10 cellular contexts compared by ENCODE assay signal in the genomic region with DNA sequence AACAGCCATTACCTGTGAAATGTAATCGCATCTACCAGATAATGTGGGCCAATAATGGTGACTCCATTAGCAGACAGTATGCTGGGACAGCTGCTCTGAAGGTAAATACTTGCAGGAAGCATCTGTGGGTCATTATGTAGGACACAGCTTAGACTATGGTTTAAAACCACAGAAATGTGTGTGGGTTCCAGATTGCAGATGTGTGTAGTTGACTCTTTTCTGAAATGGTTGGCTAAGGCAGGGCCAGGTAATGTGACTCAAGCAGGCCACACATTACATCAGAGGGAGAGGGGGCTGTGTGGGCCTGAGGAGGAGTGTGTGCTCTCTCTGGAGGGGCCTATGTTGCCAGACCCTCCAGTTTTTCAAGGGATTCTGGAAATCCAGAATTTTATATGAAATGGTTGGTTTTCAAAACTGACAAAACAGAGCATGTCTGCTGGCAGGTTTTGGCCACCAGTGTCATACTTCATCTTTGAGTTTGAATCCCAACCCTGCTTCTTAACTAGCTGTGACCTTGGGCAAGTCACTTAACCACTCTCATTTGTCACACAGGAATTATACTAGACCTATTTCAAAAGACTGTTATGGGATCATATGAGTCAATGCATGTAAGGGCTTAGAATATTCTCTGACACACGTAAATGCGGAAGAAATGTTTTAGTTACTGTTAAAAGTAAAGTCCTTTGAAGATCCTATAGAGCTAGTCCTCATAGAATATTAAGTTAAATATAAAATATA.
DNase-seq lines count a peak whose midpoint lies in the region; ATAC-seq and TF ChIP-seq lines count a peak whose summit lies in the region.
"Had no signal": no experiment of that assay in that cellular context is flagged by ENCODE, and none has a peak within 500 bp of the region (broad histone marks: within the 10 kb centered on the region; RNA-seq: fewer than 3 reads in every experiment).

No MANE protein-coding gene starts in this region.

- POLR2A ChIA-PET in HEK293 (lab: Yijun Ruan, JAX) = no interaction called here

- H3K36me3 Mint-ChIP-seq in activated T-helper 1 cell treated with anti-CD3 and anti-CD28 coated beads, Interleukin-12 subunit alpha, Interleukin-12 subunit beta, Interleukin-2, Interleukin-4 antibody, amounts not matched to agents 30 ng/mL and 10 ng/mL and 1 ng/mL, durations not matched to agents 14 hours and 24 hours and 36 hours (ENCODE audit: low read depth) = peaks cover 5% of the 10 kb centered on the region

- no peaks in the 10 kb centered on the region for H3K9me3 Mint-ChIP-seq in activated T-helper 1 cell treated with anti-CD3 and anti-CD28 coated beads, Interleukin-12 subunit alpha, Interleukin-12 subunit beta, Interleukin-2, Interleukin-4 antibody, amounts not matched to agents 30 ng/mL and 10 ng/mL and 1 ng/mL, durations not matched to agents 14 hours and 24 hours and 36 hours

- intact Hi-C loops in activated T-helper 1 cell treated with anti-CD3 and anti-CD28 coated beads, Interleukin-12 subunit alpha, Interleukin-12 subunit beta, Interleukin-2, Interleukin-4 antibody, amounts not matched to agents 30 ng/mL and 10 ng/mL and 1 ng/mL, durations not matched to agents 14 hours and 24 hours and 36 hours (cut with micrococcal nuclease) = no loop called here
- intact Hi-C loops in gastrocnemius medialis (cut with DNase I; ENCODE audit: low total_unique reads) = no loop called here

- CTCF ChIA-PET in HEK293 (lab: Yijun Ruan, JAX) = interaction anchor here (0.5 to 1.4 kb wide), 3 partner anchors 47 to 119 kb away, joined by 3 to 5 read pairs (median 3); no protein-coding TSS in a partner anchor

- TF ChIP-seq CTCF in HEK293 (tag by site-specific recombination; IDR thresholded peaks at IDR 0.05) = no peak
- TF ChIP-seq CTCF in gastrocnemius medialis (IDR thresholded peaks at IDR 0.05 in 4 of 5, conservative IDR thresholded peaks at IDR 0.05 in 1 of 5) = no peak
- no peak for TF ChIP-seq CTCF in coronary artery (IDR thresholded peaks at IDR 0.05)

- TF ChIP-seq POLR2A in GM18505 (IDR thresholded peaks at IDR 0.05; ENCODE audit: borderline replicate concordance, extremely low read depth, insufficient read depth, insufficient read length) (no peak), gastrocnemius medialis (IDR thresholded peaks at IDR 0.05) (no peak)

- no peak overlapping the region for H3K27ac Mint-ChIP-seq in activated T-helper 1 cell treated with anti-CD3 and anti-CD28 coated beads, Interleukin-12 subunit alpha, Interleukin-12 subunit beta, Interleukin-2, Interleukin-4 antibody, amounts not matched to agents 30 ng/mL and 10 ng/mL and 1 ng/mL, durations not matched to agents 14 hours and 24 hours and 36 hours

- H3K9me3 ChIP-seq in HEK293 (ENCODE audit: control insufficient read depth, insufficient read depth, low read depth, low read length) = no peaks in the 10 kb centered on the region
- no peaks in the 10 kb centered on the region for H3K9me3 ChIP-seq in gastrocnemius medialis
- H3K9me3 ChIP-seq: vagina had no signal

- H3K4me3 ChIP-seq in HEK293 (ENCODE audit: low read depth, low read length) = no peak overlapping the region
- no peak overlapping the region for H3K4me3 ChIP-seq in gastrocnemius medialis
- no peak overlapping the region for H3K4me3 ChIP-seq in coronary artery
- H3K4me3 ChIP-seq: skin epidermis, vagina had no signal

- in situ Hi-C loops in gastrocnemius medialis (cut with MboI; ENCODE audit: low sequenced_read_pairs in 4 of 4) = no loop called here

- ATAC-seq in GM18505 (IDR thresholded peaks at IDR 0.05; ENCODE audit: unreplicated experiment) (no peak), gastrocnemius medialis (no peak)

- DNase-seq in GF-D8 (lab: John Stamatoyannopoulos, UW) (peak; percentile 80), OCI-M1 (lab: John Stamatoyannopoulos, UW) (peak; percentile 78), glomerular visceral epithelial cell (ENCODE audit: extremely low spot score) (peak; percentile 80), gastrocnemius medialis (no peak), coronary artery (ENCODE audit: low spot score) (no peak)
- DNase-seq in activated T-helper 1 cell treated with anti-CD3 and anti-CD28 coated beads, Interleukin-12 subunit alpha, Interleukin-12 subunit beta, Interleukin-2, Interleukin-4 antibody, amounts not matched to agents 30 ng/mL and 10 ng/mL and 1 ng/mL, durations not matched to agents 14 hours and 24 hours and 36 hours (ENCODE audit: low spot score) = no peak

- peaks cover 7% of the 10 kb centered on the region; the same call in 1 of the 2 replicates for H3K4me1 ChIP-seq in HEK293 (ENCODE audit: control insufficient read depth, insufficient read depth, low read length)
- peaks cover 0 to 4% of the 10 kb centered on the region in 2 donors for H3K4me1 ChIP-seq in gastrocnemius medialis
- H3K4me1 ChIP-seq: vagina had no signal

- H3K27ac ChIP-seq in HEK293 (ENCODE audit: extremely low read depth, low read depth, low read length) (no peak overlapping the region), gastrocnemius medialis (no peak overlapping the region), coronary artery (no peak overlapping the region)
- H3K27ac ChIP-seq: skin epidermis, vagina had no signal

- H3K27me3 ChIP-seq in gastrocnemius medialis = no peaks in the 10 kb centered on the region
- H3K27me3 ChIP-seq: vagina had no signal

- H3K4me3 Mint-ChIP-seq in activated T-helper 1 cell treated with anti-CD3 and anti-CD28 coated beads, Interleukin-12 subunit alpha, Interleukin-12 subunit beta, Interleukin-2, Interleukin-4 antibody, amounts not matched to agents 30 ng/mL and 10 ng/mL and 1 ng/mL, durations not matched to agents 14 hours and 24 hours and 36 hours = no peak overlapping the region

- H3K27me3 Mint-ChIP-seq in activated T-helper 1 cell treated with anti-CD3 and anti-CD28 coated beads, Interleukin-12 subunit alpha, Interleukin-12 subunit beta, Interleukin-2, Interleukin-4 antibody, amounts not matched to agents 30 ng/mL and 10 ng/mL and 1 ng/mL, durations not matched to agents 14 hours and 24 hours and 36 hours (ENCODE audit: insufficient read depth) = no peaks in the 10 kb centered on the region

- H3K36me3 ChIP-seq in HEK293 (ENCODE audit: control insufficient read depth in 2 of 2, insufficient read depth in 1 of 2, low read length in 2 of 2) = peaks cover 8 to 19% of the 10 kb centered on the region in 2 experiments
- H3K36me3 ChIP-seq in gastrocnemius medialis = peaks cover 0 to 12% of the 10 kb centered on the region in 2 donors

- H3K4me1 Mint-ChIP-seq in activated T-helper 1 cell treated with anti-CD3 and anti-CD28 coated beads, Interleukin-12 subunit alpha, Interleukin-12 subunit beta, Interleukin-2, Interleukin-4 antibody, amounts not matched to agents 30 ng/mL and 10 ng/mL and 1 ng/mL, durations not matched to agents 14 hours and 24 hours and 36 hours (ENCODE audit: low read depth) = peaks cover 6% of the 10 kb centered on the region

TF ChIP-seq in HEK293, 187 proteins besides CTCF, POLR2A, EP300 and RAD21:
- TF ChIP-seq ZNF549 (tag by site-specific recombination; IDR thresholded peaks at IDR 0.05) = no peak
- 0 out of 2 replicates have a peak, but pooled peaks have one; percentile 18 for TF ChIP-seq ZFHX2 (tag by site-specific recombination; conservative IDR thresholded peaks at IDR 0.05)
TF ChIP-seq in HEK293: peak in this region for 1.

Comparison
In these comparisons a context has a peak if more than half of its experiments do, and no peak if none do; other contexts are left out.
1. DNase-seq: peak in GF-D8 (single experiment), OCI-M1 (single experiment) and glomerular visceral epithelial cell (single experiment); none in activated T-helper 1 cell treated with anti-CD3 and anti-CD28 coated beads, Interleukin-12 subunit alpha, Interleukin-12 subunit beta, Interleukin-2, Interleukin-4 antibody, amounts not matched to agents 30 ng/mL and 10 ng/mL and 1 ng/mL, durations not matched to agents 14 hours and 24 hours and 36 hours (single experiment), gastrocnemius medialis (0 of 2) and coronary artery (single experiment).